In the genomic region with DNA sequence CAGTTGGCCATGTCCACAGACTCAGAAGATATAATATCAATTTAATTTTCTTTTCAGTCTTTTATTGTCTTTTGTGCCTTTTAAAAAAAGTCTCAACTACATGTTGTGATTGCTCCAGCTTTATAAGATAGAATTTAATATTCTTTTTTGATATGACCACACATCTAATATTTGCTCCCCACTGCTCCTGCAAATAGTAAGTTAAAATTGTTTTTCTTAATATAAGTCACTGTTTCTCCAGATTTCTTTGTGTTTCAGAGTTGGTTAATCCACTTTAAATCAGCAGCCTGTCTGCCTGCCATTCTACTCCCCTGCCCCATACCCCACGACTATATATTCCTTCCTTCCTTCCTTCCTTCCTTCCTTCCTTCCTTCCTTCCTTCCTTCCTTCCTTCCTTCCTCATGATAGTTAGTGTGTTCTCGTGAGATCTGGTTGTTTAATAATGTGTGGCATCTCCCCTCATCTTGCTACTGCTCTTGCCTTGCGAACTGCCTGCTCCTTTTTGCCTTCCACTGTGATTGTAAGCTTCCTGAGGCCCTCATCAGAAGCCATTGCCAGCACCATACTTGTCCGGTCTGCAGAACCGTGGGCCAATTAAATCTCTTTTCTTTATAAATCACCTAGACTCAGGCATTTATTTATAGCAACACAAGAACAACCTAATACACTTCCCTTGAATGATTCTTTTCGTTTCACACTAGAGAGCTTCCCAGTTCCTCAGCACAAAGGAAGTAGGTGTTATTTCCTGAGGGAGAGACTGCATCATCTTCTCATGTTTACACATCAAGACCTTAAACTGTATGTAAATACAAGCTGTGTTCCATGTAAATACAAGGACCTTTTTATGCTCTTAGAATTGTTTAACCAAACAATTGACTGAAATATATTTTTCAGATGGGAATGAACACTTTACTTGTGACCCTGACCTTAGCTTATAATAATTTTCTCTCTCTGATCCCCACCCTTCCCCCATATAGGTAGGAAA, we compare ENCODE assay signal across 26 cellular contexts. TPM values are rescaled to one million over a fixed set of nuclear protein-coding genes. Genes with fewer than 3 reads are reported as not detected.
DNase-seq lines count a peak whose midpoint lies in the region; ATAC-seq and TF ChIP-seq lines count a peak whose summit lies in the region.
"Had no signal": no experiment of that assay in that cellular context is flagged by ENCODE, and none has a peak within 500 bp of the region (broad histone marks: within the 10 kb centered on the region; RNA-seq: fewer than 3 reads in every experiment).

No MANE protein-coding gene starts in this region.

- no peaks in the 10 kb centered on the region for H3K36me3 ChIP-seq in HEK293 (ENCODE audit: control insufficient read depth in 2 of 2, insufficient read depth in 1 of 2, low read length in 2 of 2)
- H3K36me3 ChIP-seq: upper lobe of left lung had no signal

- DNase-seq in DMS153 (lab: John Stamatoyannopoulos, UW), result peak; percentile 37
- DNase-seq in DMS153 treated with DMSO at 0.1 percent for 48 hours (lab: John Stamatoyannopoulos, UW; ENCODE audit: unreplicated experiment), result no peak
- DNase-seq in NCI-H774 (lab: John Stamatoyannopoulos, UW), result peak; percentile 17
- DNase-seq in left colon, result no peak
- no peak for DNase-seq in activated CD4-positive, alpha-beta T cell treated with anti-CD3 and anti-CD28 coated beads, Interleukin-2, amount 50 U/mL, for 1 hour
- DNase-seq: 8988T; activated CD4-positive, CD25-positive, alpha-beta regulatory T cell; activated CD8-positive, alpha-beta T cell treated with anti-CD3 and anti-CD28 coated beads for 36 hours; activated effector memory CD4-positive, alpha-beta T cell treated with Interleukin-2 at 50 U/mL for 16 hours; activated T-cell treated with anti-CD3 and anti-CD28 coated beads for 4 hours; CD4-positive, alpha-beta memory T cell; GDM1; H7; NCI-H1930; NCI-H82; occipital lobe; SHP77; T1000; upper lobe of left lung had no signal

- TF ChIP-seq CTCF in HEK293 (tag by site-specific recombination; IDR thresholded peaks at IDR 0.05), result no peak

- intact Hi-C loops in left colon (cut with DNase I, micrococcal nuclease), result no loop called here

- CTCF ChIA-PET in HEK293 (lab: Yijun Ruan, JAX), result interaction anchor here (0.5 to 0.9 kb wide), 3 partner anchors 10 to 31 kb away, joined by 3 read pairs; no protein-coding TSS in a partner anchor

- no peaks in the 10 kb centered on the region for H3K9me3 ChIP-seq in HEK293 (ENCODE audit: control insufficient read depth, insufficient read depth, low read depth, low read length)
- H3K9me3 ChIP-seq: upper lobe of left lung had no signal

- ATAC-seq in left colon (peak; percentile 67), HG02763 (IDR thresholded peaks at IDR 0.05; ENCODE audit: unreplicated experiment) (no peak), GM19467 (IDR thresholded peaks at IDR 0.05; ENCODE audit: unreplicated experiment) (no peak)
- ATAC-seq: activated CD8-positive, alpha-beta T cell treated with anti-CD3 and anti-CD28 coated beads for 36 hours had no signal

- POLR2A ChIA-PET in HEK293 (lab: Yijun Ruan, JAX), result no interaction called here

- no peak overlapping the region for H3K4me3 ChIP-seq in HEK293 (ENCODE audit: low read depth, low read length)
- H3K4me3 ChIP-seq: skin epidermis, upper lobe of left lung had no signal

- no peaks in the 10 kb centered on the region; the same call in 1 of the 2 replicates for H3K4me1 ChIP-seq in HEK293 (ENCODE audit: control insufficient read depth, insufficient read depth, low read length)
- H3K4me1 ChIP-seq: upper lobe of left lung had no signal

- H3K27ac ChIP-seq in HEK293 (ENCODE audit: extremely low read depth, low read depth, low read length), result no peak overlapping the region
- H3K27ac ChIP-seq: KMS-11, skin epidermis, upper lobe of left lung had no signal

TF ChIP-seq in HEK293, 187 proteins besides CTCF, POLR2A, EP300 and RAD21:
- TF ChIP-seq, protein P1, sequence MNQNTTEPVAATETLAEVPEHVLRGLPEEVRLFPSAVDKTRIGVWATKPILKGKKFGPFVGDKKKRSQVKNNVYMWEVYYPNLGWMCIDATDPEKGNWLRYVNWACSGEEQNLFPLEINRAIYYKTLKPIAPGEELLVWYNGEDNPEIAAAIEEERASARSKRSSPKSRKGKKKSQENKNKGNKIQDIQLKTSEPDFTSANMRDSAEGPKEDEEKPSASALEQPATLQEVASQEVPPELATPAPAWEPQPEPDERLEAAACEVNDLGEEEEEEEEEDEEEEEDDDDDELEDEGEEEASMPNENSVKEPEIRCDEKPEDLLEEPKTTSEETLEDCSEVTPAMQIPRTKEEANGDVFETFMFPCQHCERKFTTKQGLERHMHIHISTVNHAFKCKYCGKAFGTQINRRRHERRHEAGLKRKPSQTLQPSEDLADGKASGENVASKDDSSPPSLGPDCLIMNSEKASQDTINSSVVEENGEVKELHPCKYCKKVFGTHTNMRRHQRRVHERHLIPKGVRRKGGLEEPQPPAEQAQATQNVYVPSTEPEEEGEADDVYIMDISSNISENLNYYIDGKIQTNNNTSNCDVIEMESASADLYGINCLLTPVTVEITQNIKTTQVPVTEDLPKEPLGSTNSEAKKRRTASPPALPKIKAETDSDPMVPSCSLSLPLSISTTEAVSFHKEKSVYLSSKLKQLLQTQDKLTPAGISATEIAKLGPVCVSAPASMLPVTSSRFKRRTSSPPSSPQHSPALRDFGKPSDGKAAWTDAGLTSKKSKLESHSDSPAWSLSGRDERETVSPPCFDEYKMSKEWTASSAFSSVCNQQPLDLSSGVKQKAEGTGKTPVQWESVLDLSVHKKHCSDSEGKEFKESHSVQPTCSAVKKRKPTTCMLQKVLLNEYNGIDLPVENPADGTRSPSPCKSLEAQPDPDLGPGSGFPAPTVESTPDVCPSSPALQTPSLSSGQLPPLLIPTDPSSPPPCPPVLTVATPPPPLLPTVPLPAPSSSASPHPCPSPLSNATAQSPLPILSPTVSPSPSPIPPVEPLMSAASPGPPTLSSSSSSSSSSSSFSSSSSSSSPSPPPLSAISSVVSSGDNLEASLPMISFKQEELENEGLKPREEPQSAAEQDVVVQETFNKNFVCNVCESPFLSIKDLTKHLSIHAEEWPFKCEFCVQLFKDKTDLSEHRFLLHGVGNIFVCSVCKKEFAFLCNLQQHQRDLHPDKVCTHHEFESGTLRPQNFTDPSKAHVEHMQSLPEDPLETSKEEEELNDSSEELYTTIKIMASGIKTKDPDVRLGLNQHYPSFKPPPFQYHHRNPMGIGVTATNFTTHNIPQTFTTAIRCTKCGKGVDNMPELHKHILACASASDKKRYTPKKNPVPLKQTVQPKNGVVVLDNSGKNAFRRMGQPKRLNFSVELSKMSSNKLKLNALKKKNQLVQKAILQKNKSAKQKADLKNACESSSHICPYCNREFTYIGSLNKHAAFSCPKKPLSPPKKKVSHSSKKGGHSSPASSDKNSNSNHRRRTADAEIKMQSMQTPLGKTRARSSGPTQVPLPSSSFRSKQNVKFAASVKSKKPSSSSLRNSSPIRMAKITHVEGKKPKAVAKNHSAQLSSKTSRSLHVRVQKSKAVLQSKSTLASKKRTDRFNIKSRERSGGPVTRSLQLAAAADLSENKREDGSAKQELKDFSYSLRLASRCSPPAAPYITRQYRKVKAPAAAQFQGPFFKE (tag by site-specific recombination; IDR thresholded peaks at IDR 0.05; ENCODE audit: borderline replicate concordance), result no peak
- no peak for TF ChIP-seq ZNF747 (tag by site-specific recombination; IDR thresholded peaks at IDR 0.05)
- peak; percentile 66 for TF ChIP-seq ZNF366 (tag by site-specific recombination; conservative IDR thresholded peaks at IDR 0.05)

RNA-seq across cellular contexts. Expression of gene TAS2R16, which starts 24.5 kb away (rescaled TPM):
- not detected for total RNA-seq in left colon
- total RNA-seq: activated CD8-positive, alpha-beta T cell treated with anti-CD3 and anti-CD28 coated beads for 36 hours; CD4-positive, alpha-beta memory T cell; dermis microvascular lymphatic vessel endothelial cell; H7; occipital lobe; subcutaneous adipose tissue; upper lobe of left lung had no signal

Comparison
In these comparisons a context has a peak if more than half of its experiments do, and no peak if none do; other contexts are left out.
1. DNase-seq: peak in DMS153 (single experiment) and NCI-H774 (single experiment); none in DMS153 treated with DMSO at 0.1 percent for 48 hours (single experiment), left colon (0 of 2) and activated CD4-positive, alpha-beta T cell treated with anti-CD3 and anti-CD28 coated beads, Interleukin-2, amount 50 U/mL, for 1 hour (single experiment).